ENCODE assay signal across 8 cellular contexts in genomic region chr5:132386644-132387286, GRCh38. TPM values are rescaled to one million over a fixed set of nuclear protein-coding genes. Genes with fewer than 3 reads are reported as not detected.
A peak's percentile ranks its signal among the peaks of the same experiment; 100 is the strongest.
DNase-seq lines count a peak whose midpoint lies in the region; ATAC-seq and TF ChIP-seq lines count a peak whose summit lies in the region.

No MANE protein-coding gene starts in this region.

- H3K27me3 Mint-ChIP-seq in HFFc6 (ENCODE audit: insufficient read depth) = no peaks in the 10 kb centered on the region; the same call in 1 of the 2 replicates

- H3K4me1 Mint-ChIP-seq in HFFc6 (ENCODE audit: low read depth) = peaks cover 61% of the 10 kb centered on the region

- DNase-seq in NCI-H146 (lab: John Stamatoyannopoulos, UW) (peak; percentile 18), NCI-H146 treated with DMSO at 0.1 percent for 48 hours (lab: John Stamatoyannopoulos, UW; ENCODE audit: unreplicated experiment) (no peak), HFFc6 (peak; percentile 63), NCI-H1694 treated with DMSO at 0.1 percent for 48 hours (lab: John Stamatoyannopoulos, UW) (peak; percentile 48), cerebellum (ENCODE audit: low spot score) (peak; percentile 73), left lobe of liver (ENCODE audit: low spot score) (peak; percentile 75)
- peak; percentile 71 for DNase-seq in activated CD4-positive, alpha-beta T cell treated with anti-CD3 and anti-CD28 coated beads for 1 hour
- DNase-seq in stimulated activated CD4-positive, alpha-beta T cell treated with anti-CD3 and anti-CD28 coated beads, Interleukin-2, amount 100 ng/mL, for 48 hours = peak; percentile 67 to 68

- no peaks in the 10 kb centered on the region for H3K36me3 Mint-ChIP-seq in HFFc6 (ENCODE audit: low read depth)

- no peaks in the 10 kb centered on the region for H3K9me3 Mint-ChIP-seq in HFFc6

- H3K4me3 Mint-ChIP-seq in HFFc6 = no peak overlapping the region; the same call in 1 of the 2 replicates

- peak overlapping the region; percentile 91 for H3K27ac Mint-ChIP-seq in HFFc6

- TF ChIP-seq CTCF in HFFc6 (IDR thresholded peaks at IDR 0.05) = peak; percentile 89

- peak; percentile 89 for ATAC-seq in left lobe of liver

RNA-seq across cellular contexts. Expression of gene SLC22A5, which starts 17.3 kb away (rescaled TPM):
- 1 to 10 TPM; 3.8 to 5.6 (median 4.9) TPM for total RNA-seq in HFFc6 (2021; fragmentation: NEBNext Ultra II Directional; extraction: Animal tissue kit (Norgen Biotek cat#: 25700))
- total RNA-seq in cerebellum (10.4 TPM), left lobe of liver (8.8 TPM)
